Comparison of ENCODE assay signal across 1 cellular context in genomic region chr22:25741692-25742626, GRCh38.
TF ChIP-seq lines count a peak whose summit lies in the region.

TSS of gene MYO18B (plus strand) at chr22:25742188. CDS start at chr22:25761093, 18,905 bp downstream.

TF ChIP-seq in K562, 482 proteins besides CTCF, POLR2A, EP300 and RAD21 (continued from another document and continues in another):
- no peak for TF ChIP-seq UBTF (IDR thresholded peaks at IDR 0.05; ENCODE audit: borderline replicate concordance in 1 of 2, low read depth in 2 of 2, low read length in 2 of 2)
- no peak for TF ChIP-seq ZFPM2 (CRISPR knock-in tag; IDR thresholded peaks at IDR 0.05)
- peak; percentile 67; the same call in 1 of the 2 replicates for TF ChIP-seq DPF2 (IDR thresholded peaks at IDR 0.05)
- no peak for TF ChIP-seq HDAC6 (IDR thresholded peaks at IDR 0.05; ENCODE audit: low read depth, low read length)
- no peak for TF ChIP-seq NCOA6 (IDR thresholded peaks at IDR 0.05)
- no peak for TF ChIP-seq ZNF699 (CRISPR knock-in tag; IDR thresholded peaks at IDR 0.05; ENCODE audit: insufficient replicate concordance)
- TF ChIP-seq ATF3 (IDR thresholded peaks at IDR 0.05): peak; percentile 87
- no peak; the same call in 1 of the 2 replicates for TF ChIP-seq ATF3 (CRISPR knock-in tag; conservative IDR thresholded peaks at IDR 0.05)
- TF ChIP-seq NKRF (IDR thresholded peaks at IDR 0.05; ENCODE audit: borderline replicate concordance): no peak
- peak in 1 of 3 experiments; percentile 54 for TF ChIP-seq YY1 (IDR thresholded peaks at IDR 0.05; ENCODE audit: borderline replicate concordance in 1 of 3, control insufficient read depth in 1 of 3, extremely low read depth in 1 of 3, insufficient read depth in 3 of 3, insufficient read length in 1 of 3, insufficient replicate concordance in 2 of 3, low read depth in 1 of 3, low read length in 2 of 3)
- no peak for TF ChIP-seq SLC30A9 (CRISPR knock-in tag; IDR thresholded peaks at IDR 0.05)
- no peak for TF ChIP-seq TCFL5 (CRISPR knock-in tag; conservative IDR thresholded peaks at IDR 0.05)
- 0 out of 2 replicates have a peak, but pooled peaks have one; percentile 49 for TF ChIP-seq ZNF395 (CRISPR knock-in tag; IDR thresholded peaks at IDR 0.05)
- no peak for TF ChIP-seq ZBTB49 (CRISPR knock-in tag; IDR thresholded peaks at IDR 0.05; ENCODE audit: borderline replicate concordance)
- TF ChIP-seq FOXM1 (IDR thresholded peaks at IDR 0.05; ENCODE audit: low read depth): peak; percentile 23; the same call in 1 of the 2 replicates
- no peak for TF ChIP-seq FOXM1 (CRISPR knock-in tag; IDR thresholded peaks at IDR 0.05; ENCODE audit: low read depth)
- no peak for TF ChIP-seq FOXO4 (CRISPR knock-in tag; IDR thresholded peaks at IDR 0.05)
- peak; percentile 40; the same call in 1 of the 2 replicates for TF ChIP-seq HSF4 (CRISPR knock-in tag; IDR thresholded peaks at IDR 0.05; ENCODE audit: borderline replicate concordance)
- TF ChIP-seq CUX1 (CRISPR knock-in tag; IDR thresholded peaks at IDR 0.05): no peak
- TF ChIP-seq ZNF586 (CRISPR knock-in tag; conservative IDR thresholded peaks at IDR 0.05): no peak
- no peak; the same call in 1 of the 2 replicates for TF ChIP-seq PKNOX1 (IDR thresholded peaks at IDR 0.05)
- no peak for TF ChIP-seq FOS (IDR thresholded peaks at IDR 0.05; ENCODE audit: extremely low read depth, insufficient read length)
- no peak for TF ChIP-seq SRSF3 (IDR thresholded peaks at IDR 0.05; ENCODE audit: insufficient read depth, low read length)
- no peak for TF ChIP-seq NR2C2 (CRISPR knock-in tag; IDR thresholded peaks at IDR 0.05)
- TF ChIP-seq NR2C2 (tag; IDR thresholded peaks at IDR 0.05): peak; percentile 51; the same call in 1 of the 2 replicates
- TF ChIP-seq ZFP91 (CRISPR knock-in tag; IDR thresholded peaks at IDR 0.05): no peak
- TF ChIP-seq GMEB1 (CRISPR knock-in tag; IDR thresholded peaks at IDR 0.05): no peak
- no peak for TF ChIP-seq NUFIP1 (IDR thresholded peaks at IDR 0.05; ENCODE audit: partially characterized antibody)
- TF ChIP-seq CEBPG (CRISPR knock-in tag; IDR thresholded peaks at IDR 0.05): no peak
- no peak for TF ChIP-seq CEBPG (tag; conservative IDR thresholded peaks at IDR 0.05 in 1 of 2, IDR thresholded peaks at IDR 0.05 in 1 of 2)
- no peak for TF ChIP-seq SIRT6 (IDR thresholded peaks at IDR 0.05; ENCODE audit: low read depth, low read length)
- no peak for TF ChIP-seq FOXA1 (IDR thresholded peaks at IDR 0.05; ENCODE audit: borderline replicate concordance)
- TF ChIP-seq RB1 (IDR thresholded peaks at IDR 0.05; ENCODE audit: low read depth): no peak
- no peak for TF ChIP-seq ZNF354B (CRISPR knock-in tag; IDR thresholded peaks at IDR 0.05)
- no peak for TF ChIP-seq MTA1 (IDR thresholded peaks at IDR 0.05; ENCODE audit: borderline replicate concordance)
- no peak for TF ChIP-seq SAP30 (IDR thresholded peaks at IDR 0.05; ENCODE audit: borderline replicate concordance, insufficient read depth, low read depth, low read length, poor library complexity, severe bottlenecking)
- TF ChIP-seq TAF7 (tag; IDR thresholded peaks at IDR 0.05): no peak
- no peak for TF ChIP-seq ADNP (tag; IDR thresholded peaks at IDR 0.05)
- TF ChIP-seq COPS2 (conservative IDR thresholded peaks at IDR 0.05): no peak
- no peak for TF ChIP-seq RBM15 (IDR thresholded peaks at IDR 0.05; ENCODE audit: insufficient read depth, low read length)
- no peak for TF ChIP-seq ZNF239 (CRISPR knock-in tag; IDR thresholded peaks at IDR 0.05)
- TF ChIP-seq ZNF764 (CRISPR knock-in tag; IDR thresholded peaks at IDR 0.05; ENCODE audit: low read depth): no peak
- no peak for TF ChIP-seq MCM7 (IDR thresholded peaks at IDR 0.05)
